In the genomic region with DNA sequence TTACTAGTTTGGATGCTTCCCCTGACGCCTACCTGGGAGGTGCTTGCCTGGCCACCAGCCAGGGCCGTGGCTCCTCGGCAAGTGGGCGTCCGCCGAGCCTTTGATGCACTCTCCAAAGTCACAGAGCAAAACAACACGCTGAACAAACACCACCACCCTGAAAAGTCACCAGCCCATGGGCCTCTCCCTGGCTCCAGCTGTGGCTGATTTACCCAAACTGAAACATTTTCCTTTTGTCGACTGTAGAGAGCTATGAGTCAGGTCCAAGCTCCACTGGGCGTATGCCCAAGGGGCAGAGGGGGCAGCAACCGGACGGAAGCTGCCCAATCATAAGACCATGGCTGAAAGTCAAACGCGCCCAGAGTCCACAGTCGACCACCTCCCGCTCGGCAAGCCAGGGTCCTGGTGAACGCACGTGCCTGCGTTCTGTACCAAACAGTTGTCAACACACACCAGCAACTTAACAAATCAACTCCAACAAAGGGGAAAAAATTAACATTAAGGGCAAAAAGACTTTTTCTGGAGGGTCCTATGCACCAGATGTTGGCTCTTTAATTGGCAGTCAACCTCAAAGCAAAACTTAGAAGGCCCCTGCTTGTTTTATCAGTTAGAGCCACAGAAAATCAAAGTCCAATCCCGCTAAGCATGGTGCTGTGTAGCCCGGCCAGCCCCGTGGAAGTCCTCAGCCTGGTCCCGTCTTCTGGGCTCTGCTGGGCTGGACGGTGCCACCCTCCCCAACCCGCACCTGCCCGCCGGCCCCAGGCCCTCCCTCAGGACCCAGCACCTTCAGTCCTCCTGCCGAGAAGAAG, we compare ENCODE assay signal across 8 cellular contexts. TPM values are rescaled to one million over a fixed set of nuclear protein-coding genes. Genes with fewer than 3 reads are reported as not detected.
DNase-seq lines count a peak whose midpoint lies in the region; ATAC-seq, FAIRE-seq and TF ChIP-seq lines count a peak whose summit lies in the region.
"Had no signal": no experiment of that assay in that cellular context is flagged by ENCODE, and none has a peak within 500 bp of the region (broad histone marks: within the 10 kb centered on the region; RNA-seq: fewer than 3 reads in every experiment).

No MANE protein-coding gene starts in this region.

- ATAC-seq in HCT116 (peak; percentile 55), HG02588 (IDR thresholded peaks at IDR 0.05; ENCODE audit: unreplicated experiment) (no peak)
- ATAC-seq in activated CD8-positive, alpha-beta memory T cell treated with anti-CD3 and anti-CD28 coated beads, Interleukin-2, amount 10 ng/mL, durations not matched to agents 7 days and 5 days: no peak

- no peak; the same call in 1 of the 2 replicates for TF ChIP-seq RAD21 in HCT116 (IDR thresholded peaks at IDR 0.05; ENCODE audit: low read depth)

- H3K79me2 ChIP-seq in HCT116 (ENCODE audit: insufficient read depth, low read length): 0 out of 2 replicates have a peak, but pooled peaks cover 5% of the 10 kb centered on the region

- TF ChIP-seq POLR2A in HCT116 (IDR thresholded peaks at IDR 0.05; ENCODE audit: borderline replicate concordance, extremely low read depth, insufficient read depth, insufficient read length) (no peak), suprapubic skin (IDR thresholded peaks at IDR 0.05) (no peak)

- RAD21 ChIA-PET in HCT116 (lab: Charles Lee; ENCODE audit: low non-redundant PET in 1 of 2, low total read pairs in 2 of 2, uncharacterized antibody in 2 of 2, unreplicated experiment in 2 of 2): interaction anchor here in 1 of 2 experiments (1.0 kb wide), 1 partner anchor 180 kb away, joined by 3 read pairs; no protein-coding TSS in a partner anchor

- CTCF ChIA-PET in HCT116 (lab: Charles Lee): interaction anchor here (0.7 to 1.5 kb wide), 7 partner anchors 20 to 247 kb away, joined by 3 to 6 read pairs (median 4); a partner anchor contains a TSS
- CTCF ChIA-PET in activated CD8-positive, alpha-beta memory T cell treated with anti-CD3 and anti-CD28 coated beads, Interleukin-2, amount 10 ng/mL, durations not matched to agents 7 days and 5 days (lab: Charles Lee): no interaction called here

- no peaks in the 10 kb centered on the region for H3K9me2 ChIP-seq in HCT116 (ENCODE audit: insufficient read depth)

- H3K9ac ChIP-seq in HCT116 (ENCODE audit: low read length): peak overlapping the region; percentile 51

- H3K4me1 ChIP-seq in HCT116 (ENCODE audit: control insufficient read depth in 1 of 2, insufficient read depth in 2 of 2, low read length in 2 of 2): peaks cover 65 to 75% of the 10 kb centered on the region in 2 experiments
- peaks cover 47% of the 10 kb centered on the region for H3K4me1 ChIP-seq in suprapubic skin

- no TSS peak for BruUV-seq in HCT116 (replicated peaks; lab: Mats Ljungman, UMichigan)

- peak overlapping the region; percentile 36 to 53 for H3K4me3 ChIP-seq in HCT116 (replicated peaks in 1 of 2; ENCODE audit: low read depth in 1 of 2, low read length in 2 of 2)
- H3K4me3 ChIP-seq in foreskin fibroblast (ENCODE audit: low read depth in 1 of 2, low read length in 2 of 2): peak overlapping the region; percentile 28 to 43
- no peak overlapping the region for H3K4me3 ChIP-seq in suprapubic skin
- H3K4me3 ChIP-seq: tibial artery had no signal

- H3K9me3 Mint-ChIP-seq in activated CD8-positive, alpha-beta memory T cell treated with anti-CD3 and anti-CD28 coated beads, Interleukin-2, amount 10 ng/mL, durations not matched to agents 7 days and 5 days (ENCODE audit: low read depth): no peaks in the 10 kb centered on the region

- H3K27me3 Mint-ChIP-seq in activated CD8-positive, alpha-beta memory T cell treated with anti-CD3 and anti-CD28 coated beads, Interleukin-2, amount 10 ng/mL, durations not matched to agents 7 days and 5 days: peaks cover 18% of the 10 kb centered on the region

- H3K9me3 ChIP-seq in HCT116 (ENCODE audit: control insufficient read depth in 1 of 2, insufficient read depth in 1 of 2, low read depth in 1 of 2, low read length in 2 of 2): no peaks in the 10 kb centered on the region
- no peaks in the 10 kb centered on the region for H3K9me3 ChIP-seq in suprapubic skin
- H3K9me3 ChIP-seq: tibial artery had no signal

- H3K27ac ChIP-seq in HCT116 (ENCODE audit: low read depth, low read length) (peak overlapping the region; percentile 85), suprapubic skin (peak overlapping the region; percentile 31)
- H3K27ac ChIP-seq: tibial artery had no signal

- H3K27me3 ChIP-seq in HCT116 (ENCODE audit: insufficient read depth, low read length) (no peaks in the 10 kb centered on the region), suprapubic skin (no peaks in the 10 kb centered on the region)

- TF ChIP-seq CTCF in HCT116 (IDR thresholded peaks at IDR 0.05 in 2 of 3, conservative IDR thresholded peaks at IDR 0.05 in 1 of 3; ENCODE audit: borderline replicate concordance in 1 of 3, insufficient read depth in 1 of 3, low read depth in 2 of 3, low read length in 2 of 3) (no peak), foreskin fibroblast (IDR thresholded peaks at IDR 0.05; ENCODE audit: low read depth, low read length) (no peak), suprapubic skin (IDR thresholded peaks at IDR 0.05) (no peak)

- H2AFZ ChIP-seq in HCT116 (ENCODE audit: low read depth, low read length, poor library complexity, severe bottlenecking): no peak overlapping the region

- POLR2A ChIA-PET in HCT116 (lab: Charles Lee): interaction anchor here (0.8 to 1.6 kb wide), 3 partner anchors 52 to 149 kb away, joined by 3 to 10 read pairs (median 3); a partner anchor contains a TSS

- H3K27ac Mint-ChIP-seq in activated CD8-positive, alpha-beta memory T cell treated with anti-CD3 and anti-CD28 coated beads, Interleukin-2, amount 10 ng/mL, durations not matched to agents 7 days and 5 days: no peak overlapping the region

- no peak overlapping the region for H3K4me3 Mint-ChIP-seq in activated CD8-positive, alpha-beta memory T cell treated with anti-CD3 and anti-CD28 coated beads, Interleukin-2, amount 10 ng/mL, durations not matched to agents 7 days and 5 days

- TF ChIP-seq EP300 in suprapubic skin (IDR thresholded peaks at IDR 0.05): no peak

- peak overlapping the region; percentile 84 for H3K4me2 ChIP-seq in HCT116 (ENCODE audit: low read length)

- no peak for FAIRE-seq in RCC 7860 (lab: Jason Lieb, UNC)

- H4K20me1 ChIP-seq in HCT116 (ENCODE audit: insufficient read depth): no peaks in the 10 kb centered on the region

- H3K36me3 ChIP-seq in HCT116 (ENCODE audit: control insufficient read depth in 1 of 2, insufficient read depth in 2 of 2, low read length in 2 of 2) (no peaks in the 10 kb centered on the region), suprapubic skin (no peaks in the 10 kb centered on the region)
- H3K36me3 ChIP-seq: tibial artery had no signal

- peaks cover 13% of the 10 kb centered on the region for H3K4me1 Mint-ChIP-seq in activated CD8-positive, alpha-beta memory T cell treated with anti-CD3 and anti-CD28 coated beads, Interleukin-2, amount 10 ng/mL, durations not matched to agents 7 days and 5 days

- DNase-seq in HCT116 (ENCODE audit: low read depth, low spot score): peak; percentile 83
- peak; percentile 21 for DNase-seq in RCC 7860 (ENCODE audit: low spot score)
- DNase-seq in foreskin fibroblast: peak; percentile 88 to 95
- DNase-seq in suprapubic skin (ENCODE audit: low spot score in 2 of 2): no peak
- DNase-seq in activated CD8-positive, alpha-beta memory T cell treated with anti-CD3 and anti-CD28 coated beads, Interleukin-2, amount 10 ng/mL, durations not matched to agents 7 days and 5 days: no peak
- no peak for DNase-seq in inferior parietal cortex (ENCODE audit: extremely low spot score)
- DNase-seq: tibial artery had no signal

- intact Hi-C loops in HCT116 (cut with micrococcal nuclease): loop anchor here (2.0 to 5.0 kb wide), 3 partner anchors 71 to 150 kb away; a partner anchor contains a TSS

- H3K36me3 Mint-ChIP-seq in activated CD8-positive, alpha-beta memory T cell treated with anti-CD3 and anti-CD28 coated beads, Interleukin-2, amount 10 ng/mL, durations not matched to agents 7 days and 5 days: no peaks in the 10 kb centered on the region

- 46% methylated on average over 28 of the region's 28 CpGs for WGBS in suprapubic skin

TF ChIP-seq in HCT116, 20 proteins besides CTCF, POLR2A, EP300 and RAD21 (continues in another document):
- TF ChIP-seq ELF1 (IDR thresholded peaks at IDR 0.05; ENCODE audit: borderline replicate concordance, low read depth) (no peak), TCF7L2 (IDR thresholded peaks at IDR 0.05; ENCODE audit: borderline replicate concordance, extremely low read depth, insufficient read depth, insufficient read length) (peak; percentile 84), EGR1 (IDR thresholded peaks at IDR 0.05; ENCODE audit: low read depth) (peak; percentile 92), POLR2AphosphoS5 (IDR thresholded peaks at IDR 0.05; ENCODE audit: low read depth, low read length) (peak; percentile 66), SP1 (IDR thresholded peaks at IDR 0.05; ENCODE audit: low read depth) (peak; percentile 88)
- TF ChIP-seq, protein P1, sequence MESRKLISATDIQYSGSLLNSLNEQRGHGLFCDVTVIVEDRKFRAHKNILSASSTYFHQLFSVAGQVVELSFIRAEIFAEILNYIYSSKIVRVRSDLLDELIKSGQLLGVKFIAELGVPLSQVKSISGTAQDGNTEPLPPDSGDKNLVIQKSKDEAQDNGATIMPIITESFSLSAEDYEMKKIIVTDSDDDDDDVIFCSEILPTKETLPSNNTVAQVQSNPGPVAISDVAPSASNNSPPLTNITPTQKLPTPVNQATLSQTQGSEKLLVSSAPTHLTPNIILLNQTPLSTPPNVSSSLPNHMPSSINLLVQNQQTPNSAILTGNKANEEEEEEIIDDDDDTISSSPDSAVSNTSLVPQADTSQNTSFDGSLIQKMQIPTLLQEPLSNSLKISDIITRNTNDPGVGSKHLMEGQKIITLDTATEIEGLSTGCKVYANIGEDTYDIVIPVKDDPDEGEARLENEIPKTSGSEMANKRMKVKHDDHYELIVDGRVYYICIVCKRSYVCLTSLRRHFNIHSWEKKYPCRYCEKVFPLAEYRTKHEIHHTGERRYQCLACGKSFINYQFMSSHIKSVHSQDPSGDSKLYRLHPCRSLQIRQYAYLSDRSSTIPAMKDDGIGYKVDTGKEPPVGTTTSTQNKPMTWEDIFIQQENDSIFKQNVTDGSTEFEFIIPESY (IDR thresholded peaks at IDR 0.05; ENCODE audit: extremely low read depth, insufficient replicate concordance, low read length): no peak
- TF ChIP-seq, protein P2, sequence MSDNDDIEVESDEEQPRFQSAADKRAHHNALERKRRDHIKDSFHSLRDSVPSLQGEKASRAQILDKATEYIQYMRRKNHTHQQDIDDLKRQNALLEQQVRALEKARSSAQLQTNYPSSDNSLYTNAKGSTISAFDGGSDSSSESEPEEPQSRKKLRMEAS (IDR thresholded peaks at IDR 0.05): peak; percentile 87

RNA-seq across cellular contexts. Expression of a gene that starts 47.3 kb away (rescaled TPM):
- total RNA-seq in HCT116 (2021; ENCODE audit: unreplicated experiment) (31.1 TPM), suprapubic skin (10 to 100 TPM; 18.6 to 33.6 (median 22.7) TPM)
- polyA plus RNA-seq in HCT116 (2012): 13.4 and 16.6 TPM in 2 replicates
- total RNA-seq in activated CD8-positive, alpha-beta memory T cell treated with anti-CD3 and anti-CD28 coated beads, Interleukin-2, amount 10 ng/mL, durations not matched to agents 7 days and 5 days: 1 to 10 TPM; 1.2 to 2.8 TPM

RNA-seq across cellular contexts. Expression of a gene that starts 48.1 kb away (rescaled TPM):
- total RNA-seq in HCT116 (2021; ENCODE audit: unreplicated experiment) (10.3 TPM), suprapubic skin (1 to 10 TPM; 1.2 to 4.4 (median 2.9) TPM)
- polyA plus RNA-seq in HCT116 (2012): 3.4 and 3.6 TPM in 2 replicates
- total RNA-seq in activated CD8-positive, alpha-beta memory T cell treated with anti-CD3 and anti-CD28 coated beads, Interleukin-2, amount 10 ng/mL, durations not matched to agents 7 days and 5 days: under 1 TPM; 0.20 to 0.84 TPM

Comparison
In these comparisons a context has a peak if more than half of its experiments do, and no peak if none do; other contexts are left out.
1. DNase-seq: peak in HCT116 (single experiment), RCC 7860 (single experiment) and foreskin fibroblast (2 of 2); none in suprapubic skin (0 of 2), activated CD8-positive, alpha-beta memory T cell treated with anti-CD3 and anti-CD28 coated beads, Interleukin-2, amount 10 ng/mL, durations not matched to agents 7 days and 5 days (single experiment) and inferior parietal cortex (single experiment).